In the genomic region with DNA sequence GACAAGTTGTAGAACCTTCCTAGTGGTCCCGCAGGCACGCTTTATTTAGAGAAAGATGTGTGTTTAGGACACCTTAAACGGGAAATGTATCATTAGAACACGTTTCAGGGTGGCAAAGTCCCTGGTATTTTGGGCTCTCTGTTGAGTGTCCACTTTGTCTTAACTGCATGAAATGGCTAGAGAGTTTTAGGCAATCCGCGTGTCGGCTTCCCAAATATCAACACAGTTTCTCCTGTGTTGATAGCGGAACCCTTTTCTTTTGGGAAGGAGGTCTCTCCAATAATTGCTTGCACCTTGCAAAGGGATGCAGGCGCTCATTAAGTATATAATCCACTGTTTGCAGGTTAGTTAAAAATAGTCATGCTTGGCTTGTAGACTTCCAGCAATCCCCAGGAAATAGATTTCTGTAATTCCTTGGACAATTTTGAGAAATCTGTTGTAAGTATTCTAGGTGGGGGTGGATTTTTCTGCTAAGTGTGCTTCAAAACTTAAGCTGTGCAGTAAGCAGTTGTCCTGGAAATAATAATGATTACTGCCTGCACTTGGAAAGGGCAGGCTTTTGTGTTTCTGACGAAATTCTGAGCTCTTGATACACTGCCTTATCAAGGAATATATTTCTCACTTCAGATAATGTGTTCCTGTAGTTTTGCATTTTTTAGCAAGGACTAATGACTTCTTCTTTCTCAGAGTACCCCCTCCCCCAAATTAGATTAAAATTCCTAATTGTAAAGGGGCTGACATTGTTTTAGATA, we compare ENCODE assay signal across 12 cellular contexts. TPM values are rescaled to one million over a fixed set of nuclear protein-coding genes. Genes with fewer than 3 reads are reported as not detected.
DNase-seq lines count a peak whose midpoint lies in the region; ATAC-seq and TF ChIP-seq lines count a peak whose summit lies in the region.
"Had no signal": no experiment of that assay in that cellular context is flagged by ENCODE, and none has a peak within 500 bp of the region (broad histone marks: within the 10 kb centered on the region; RNA-seq: fewer than 3 reads in every experiment).

No MANE protein-coding gene starts in this region.

- no peak for TF ChIP-seq EP300 in SK-N-SH (IDR thresholded peaks at IDR 0.05; ENCODE audit: borderline replicate concordance in 1 of 2, low read depth in 1 of 2, low read length in 1 of 2)

- intact Hi-C loops in psoas muscle (cut with DNase I), result loop anchor here (5.0 to 10.0 kb wide), 2 partner anchors 158 to 305 kb away; no protein-coding TSS in a partner anchor

- H3K4me2 ChIP-seq in SK-N-SH, result peak overlapping the region; percentile 70

- DNase-seq in GM06990 (ENCODE audit: extremely low read depth, insufficient read length) (no peak), SK-N-SH (no peak), fibroblast of pulmonary artery (ENCODE audit: low read depth) (peak; percentile 42), psoas muscle (no peak), glomerular visceral epithelial cell (ENCODE audit: extremely low spot score) (no peak), MG63 (no peak)
- no peak for DNase-seq in activated CD8-positive, alpha-beta memory T cell treated with anti-CD3 and anti-CD28 coated beads, Interleukin-2, amount 50 U/mL, for 4 hours
- DNase-seq: activated naive CD4-positive, alpha-beta T cell treated with anti-CD3 and anti-CD28 coated beads, Interleukin-2, amount 50 U/mL, for 16 hours; gastrocnemius medialis; natural killer cell had no signal

- no peak overlapping the region for H2AFZ ChIP-seq in SK-N-SH (ENCODE audit: low read depth)

- H3K27me3 ChIP-seq in GM06990 (replicated peaks; ENCODE audit: control insufficient read depth, insufficient read depth, low read length) (no peaks in the 10 kb centered on the region), SK-N-SH (ENCODE audit: insufficient read depth) (no peaks in the 10 kb centered on the region), psoas muscle (ENCODE audit: insufficient read depth in 3 of 3, low read length in 2 of 3) (peaks cover 0 to 54% (median 6%) of the 10 kb centered on the region in 3 donors), MG63 (peaks cover 6% of the 10 kb centered on the region)

- H3K4me1 ChIP-seq in SK-N-SH (ENCODE audit: control insufficient read depth in 1 of 2, insufficient read depth in 2 of 2, low read depth in 1 of 2, low read length in 1 of 2), result peaks cover 7 to 41% of the 10 kb centered on the region in 2 experiments; a peak in 3 of 4 replicates
- H3K4me1 ChIP-seq in psoas muscle, result no peaks in the 10 kb centered on the region
- H3K4me1 ChIP-seq: gastrocnemius medialis had no signal

- no peak for TF ChIP-seq RAD21 in SK-N-SH (IDR thresholded peaks at IDR 0.05; ENCODE audit: low read length)

- CTCF ChIA-PET in SK-N-SH (lab: Yijun Ruan, JAX), result no interaction called here

- ATAC-seq in psoas muscle (no peak), GM21390 (IDR thresholded peaks at IDR 0.05; ENCODE audit: unreplicated experiment) (no peak)
- ATAC-seq: gastrocnemius medialis, natural killer cell had no signal

- H3F3A ChIP-seq in SK-N-SH (replicated peaks; ENCODE audit: insufficient read depth), result peaks cover 36% of the 10 kb centered on the region

- no peaks in the 10 kb centered on the region for H3K9me3 ChIP-seq in SK-N-SH
- H3K9me3 ChIP-seq in psoas muscle, result no peaks in the 10 kb centered on the region
- H3K9me3 ChIP-seq in MG63, result no peaks in the 10 kb centered on the region
- H3K9me3 ChIP-seq: gastrocnemius medialis had no signal

- no peaks in the 10 kb centered on the region for H3K36me3 ChIP-seq in GM06990 (ENCODE audit: control insufficient read depth, insufficient read depth, low read length)
- no peaks in the 10 kb centered on the region for H3K36me3 ChIP-seq in SK-N-SH (replicated peaks in 1 of 2; ENCODE audit: control insufficient read depth in 1 of 2, insufficient read depth in 2 of 2, low read length in 1 of 2)
- no peaks in the 10 kb centered on the region for H3K36me3 ChIP-seq in psoas muscle (ENCODE audit: insufficient read depth in 1 of 2, low read depth in 1 of 2)
- no peaks in the 10 kb centered on the region for H3K36me3 ChIP-seq in MG63
- H3K36me3 ChIP-seq: gastrocnemius medialis had no signal

- TF ChIP-seq CTCF in GM06990 (IDR thresholded peaks at IDR 0.05; ENCODE audit: insufficient read depth, low read length, poor library complexity, severe bottlenecking), result no peak
- no peak for TF ChIP-seq CTCF in SK-N-SH (IDR thresholded peaks at IDR 0.05)
- no peak for TF ChIP-seq CTCF in fibroblast of pulmonary artery (IDR thresholded peaks at IDR 0.05; ENCODE audit: low read length, missing control alignments)
- no peak for TF ChIP-seq CTCF in psoas muscle (IDR thresholded peaks at IDR 0.05)

- 48% methylated on average over 10 of the region's 10 CpGs for WGBS in SK-N-SH (ENCODE audit: low lambda C conversion rate)
- WGBS in psoas muscle, 3 donors, result 51 to 55% (median 54%) methylated on average over 10 of the region's 10 CpGs

- H4K20me1 ChIP-seq in SK-N-SH (ENCODE audit: insufficient read depth), result peaks cover 40% of the 10 kb centered on the region

- H3K9ac ChIP-seq in SK-N-SH, result peak overlapping the region; percentile 71

- H3K4me3 ChIP-seq in GM06990 (replicated peaks; ENCODE audit: low read depth, low read length) (peak overlapping the region; percentile 64), SK-N-SH (ENCODE audit: low read depth in 2 of 2, low read length in 1 of 2) (peak overlapping the region; percentile 76 to 82), fibroblast of pulmonary artery (replicated peaks; ENCODE audit: low read depth, low read length) (peak overlapping the region; percentile 65), psoas muscle (peak overlapping the region; percentile 63), MG63 (no peak overlapping the region)

- H3K27ac ChIP-seq in SK-N-SH (ENCODE audit: low read depth in 2 of 2, low read length in 1 of 2), result peak overlapping the region; percentile 45 to 76; a peak in 3 of 4 replicates
- H3K27ac ChIP-seq in psoas muscle, result no peak overlapping the region
- H3K27ac ChIP-seq: gastrocnemius medialis, VCaP had no signal

- H3K79me2 ChIP-seq in SK-N-SH (ENCODE audit: insufficient read depth), result peaks cover 89% of the 10 kb centered on the region

- no peaks in the 10 kb centered on the region for H3K9me2 ChIP-seq in SK-N-SH

- POLR2A ChIA-PET in SK-N-SH (lab: Yijun Ruan, JAX), result no interaction called here

TF ChIP-seq in SK-N-SH, 30 proteins besides CTCF, POLR2A, EP300 and RAD21 (continues in another document):
- TF ChIP-seq JUND (IDR thresholded peaks at IDR 0.05) (no peak), NRF1 (IDR thresholded peaks at IDR 0.05; ENCODE audit: low read depth, low read length) (no peak), GABPA (IDR thresholded peaks at IDR 0.05; ENCODE audit: low read depth) (no peak), TCF12 (IDR thresholded peaks at IDR 0.05) (no peak), GATA2 (CRISPR knock-in tag; IDR thresholded peaks at IDR 0.05) (no peak), TEAD4 (IDR thresholded peaks at IDR 0.05; ENCODE audit: borderline replicate concordance, insufficient read depth) (no peak), SIN3A (IDR thresholded peaks at IDR 0.05; ENCODE audit: borderline replicate concordance, low read depth, low read length) (no peak; the same call in 1 of the 2 replicates), RCOR1 (IDR thresholded peaks at IDR 0.05; ENCODE audit: low read length) (no peak)
- TF ChIP-seq, protein P1, sequence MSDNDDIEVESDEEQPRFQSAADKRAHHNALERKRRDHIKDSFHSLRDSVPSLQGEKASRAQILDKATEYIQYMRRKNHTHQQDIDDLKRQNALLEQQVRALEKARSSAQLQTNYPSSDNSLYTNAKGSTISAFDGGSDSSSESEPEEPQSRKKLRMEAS (IDR thresholded peaks at IDR 0.05; ENCODE audit: low read depth), result no peak
- TF ChIP-seq, protein P2, sequence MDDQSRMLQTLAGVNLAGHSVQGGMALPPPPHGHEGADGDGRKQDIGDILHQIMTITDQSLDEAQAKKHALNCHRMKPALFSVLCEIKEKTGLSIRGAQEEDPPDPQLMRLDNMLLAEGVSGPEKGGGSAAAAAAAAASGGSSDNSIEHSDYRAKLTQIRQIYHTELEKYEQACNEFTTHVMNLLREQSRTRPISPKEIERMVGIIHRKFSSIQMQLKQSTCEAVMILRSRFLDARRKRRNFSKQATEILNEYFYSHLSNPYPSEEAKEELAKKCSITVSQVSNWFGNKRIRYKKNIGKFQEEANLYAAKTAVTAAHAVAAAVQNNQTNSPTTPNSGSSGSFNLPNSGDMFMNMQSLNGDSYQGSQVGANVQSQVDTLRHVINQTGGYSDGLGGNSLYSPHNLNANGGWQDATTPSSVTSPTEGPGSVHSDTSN (IDR thresholded peaks at IDR 0.05), result no peak
- TF ChIP-seq, protein P3, sequence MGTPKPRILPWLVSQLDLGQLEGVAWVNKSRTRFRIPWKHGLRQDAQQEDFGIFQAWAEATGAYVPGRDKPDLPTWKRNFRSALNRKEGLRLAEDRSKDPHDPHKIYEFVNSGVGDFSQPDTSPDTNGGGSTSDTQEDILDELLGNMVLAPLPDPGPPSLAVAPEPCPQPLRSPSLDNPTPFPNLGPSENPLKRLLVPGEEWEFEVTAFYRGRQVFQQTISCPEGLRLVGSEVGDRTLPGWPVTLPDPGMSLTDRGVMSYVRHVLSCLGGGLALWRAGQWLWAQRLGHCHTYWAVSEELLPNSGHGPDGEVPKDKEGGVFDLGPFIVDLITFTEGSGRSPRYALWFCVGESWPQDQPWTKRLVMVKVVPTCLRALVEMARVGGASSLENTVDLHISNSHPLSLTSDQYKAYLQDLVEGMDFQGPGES (IDR thresholded peaks at IDR 0.05; ENCODE audit: low read depth, low read length), result no peak
- TF ChIP-seq, protein P4, sequence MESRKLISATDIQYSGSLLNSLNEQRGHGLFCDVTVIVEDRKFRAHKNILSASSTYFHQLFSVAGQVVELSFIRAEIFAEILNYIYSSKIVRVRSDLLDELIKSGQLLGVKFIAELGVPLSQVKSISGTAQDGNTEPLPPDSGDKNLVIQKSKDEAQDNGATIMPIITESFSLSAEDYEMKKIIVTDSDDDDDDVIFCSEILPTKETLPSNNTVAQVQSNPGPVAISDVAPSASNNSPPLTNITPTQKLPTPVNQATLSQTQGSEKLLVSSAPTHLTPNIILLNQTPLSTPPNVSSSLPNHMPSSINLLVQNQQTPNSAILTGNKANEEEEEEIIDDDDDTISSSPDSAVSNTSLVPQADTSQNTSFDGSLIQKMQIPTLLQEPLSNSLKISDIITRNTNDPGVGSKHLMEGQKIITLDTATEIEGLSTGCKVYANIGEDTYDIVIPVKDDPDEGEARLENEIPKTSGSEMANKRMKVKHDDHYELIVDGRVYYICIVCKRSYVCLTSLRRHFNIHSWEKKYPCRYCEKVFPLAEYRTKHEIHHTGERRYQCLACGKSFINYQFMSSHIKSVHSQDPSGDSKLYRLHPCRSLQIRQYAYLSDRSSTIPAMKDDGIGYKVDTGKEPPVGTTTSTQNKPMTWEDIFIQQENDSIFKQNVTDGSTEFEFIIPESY (IDR thresholded peaks at IDR 0.05; ENCODE audit: borderline replicate concordance, low read depth), result no peak

RNA-seq across cellular contexts. Expression of a gene that starts 1.4 kb away (rescaled TPM):
- polyA plus RNA-seq in SK-N-SH (2012; rRNA removed), result 14.8 and 15.9 TPM in 2 replicates
- polyA plus RNA-seq in SK-N-SH (2012; cell fraction: cytosol; rRNA removed), result 11.4 and 15.1 TPM in 2 replicates
- polyA plus RNA-seq in SK-N-SH (2012; cell fraction: nucleus; rRNA removed), result 12.6 and 16.6 TPM in 2 replicates
- total RNA-seq in psoas muscle, result under 1 TPM; 0.04 to 0.37 (median 0.20) TPM
- polyA plus RNA-seq in psoas muscle, result under 1 TPM in 2 of 3 donors, not detected in 1; 0.01 to 0.03 TPM
- 0.16 and 0.42 TPM in 2 replicates for total RNA-seq in MG63 (2014; rRNA removed; shearing (Covaris generic); ENCODE audit: low replicate concordance)
- total RNA-seq: natural killer cell had no signal
